In genomic region chr14:90818715-90819114, GRCh38 we compare ENCODE assay signal across 27 cellular contexts.
"Had no signal": no experiment of that assay in that cellular context is flagged by ENCODE, and none has a peak within 500 bp of the region (broad histone marks: within the 10 kb centered on the region; RNA-seq: fewer than 3 reads in every experiment).

No MANE protein-coding gene starts in this region.

- H3K27ac Mint-ChIP-seq: activated CD4-positive, alpha-beta memory T cell treated with anti-CD3 and anti-CD28 coated beads for 36 hours; activated CD4-positive, alpha-beta T cell treated with anti-CD3 and anti-CD28 coated beads for 36 hours; activated CD4-positive, alpha-beta T cell treated with anti-CD3 and anti-CD28 coated beads, Interleukin-2, amount 10 ng/mL, durations not matched to agents 24 days and 14 days; activated CD8-positive, alpha-beta memory T cell treated with anti-CD3 and anti-CD28 coated beads, Interleukin-2, amount 10 ng/mL, durations not matched to agents 7 days and 5 days; activated CD8-positive, alpha-beta T cell treated with anti-CD3 and anti-CD28 coated beads, Interleukin-2, amount 10 ng/mL, durations not matched to agents 7 days and 5 days; activated naive CD4-positive, alpha-beta T cell treated with anti-CD3 and anti-CD28 coated beads, Interleukin-2, amount 10 ng/mL, durations not matched to agents 7 days and 5 days; activated naive CD4-positive, alpha-beta T cell treated with anti-CD3 and anti-CD28 coated beads, Interleukin-2, amount 50 U/mL, for 72 hours; activated naive CD8-positive, alpha-beta T cell treated with anti-CD3 and anti-CD28 coated beads, Interleukin-2, amount 10 ng/mL, durations not matched to agents 7 days and 5 days; dendritic cell treated with granulocyte-macrophage colony-stimulating factor and Interleukin-4, amounts not matched to agents 40 ng/mL and 50 ng/mL, for 4 days; endodermal cell had no signal

- H3K4me3 Mint-ChIP-seq: activated CD4-positive, alpha-beta memory T cell treated with anti-CD3 and anti-CD28 coated beads for 36 hours; activated CD4-positive, alpha-beta T cell treated with anti-CD3 and anti-CD28 coated beads for 36 hours; activated CD4-positive, alpha-beta T cell treated with anti-CD3 and anti-CD28 coated beads, Interleukin-2, amount 10 ng/mL, durations not matched to agents 24 days and 14 days; activated CD8-positive, alpha-beta memory T cell treated with anti-CD3 and anti-CD28 coated beads, Interleukin-2, amount 10 ng/mL, durations not matched to agents 7 days and 5 days; activated CD8-positive, alpha-beta T cell treated with anti-CD3 and anti-CD28 coated beads, Interleukin-2, amount 10 ng/mL, durations not matched to agents 7 days and 5 days; activated naive CD4-positive, alpha-beta T cell treated with anti-CD3 and anti-CD28 coated beads, Interleukin-2, amount 10 ng/mL, durations not matched to agents 7 days and 5 days; activated naive CD8-positive, alpha-beta T cell treated with anti-CD3 and anti-CD28 coated beads, Interleukin-2, amount 10 ng/mL, durations not matched to agents 7 days and 5 days; dendritic cell treated with granulocyte-macrophage colony-stimulating factor and Interleukin-4, amounts not matched to agents 40 ng/mL and 50 ng/mL, for 4 days; endodermal cell had no signal

- H3K4me3 ChIP-seq: ascending aorta, breast epithelium, cardiac muscle cell, coronary artery, dorsolateral prefrontal cortex had no signal

- H3K27me3 ChIP-seq: ascending aorta, breast epithelium, cardiac muscle cell, dorsolateral prefrontal cortex had no signal

- H3K27ac ChIP-seq: ascending aorta, breast epithelium, cardiac muscle cell, coronary artery, dorsolateral prefrontal cortex had no signal

- H3K36me3 ChIP-seq: ascending aorta, breast epithelium, cardiac muscle cell had no signal

- H3K36me3 Mint-ChIP-seq: activated CD4-positive, alpha-beta memory T cell treated with anti-CD3 and anti-CD28 coated beads for 36 hours; activated naive CD4-positive, alpha-beta T cell treated with anti-CD3 and anti-CD28 coated beads, Interleukin-2, amount 10 ng/mL, durations not matched to agents 7 days and 5 days; activated naive CD8-positive, alpha-beta T cell treated with anti-CD3 and anti-CD28 coated beads, Interleukin-2, amount 10 ng/mL, durations not matched to agents 7 days and 5 days had no signal

- DNase-seq: activated CD4-positive, alpha-beta memory T cell treated with anti-CD3 and anti-CD28 coated beads for 36 hours; activated CD4-positive, alpha-beta T cell treated with anti-CD3 and anti-CD28 coated beads for 36 hours; activated CD4-positive, alpha-beta T cell treated with anti-CD3 and anti-CD28 coated beads, Interleukin-2, amount 10 ng/mL, durations not matched to agents 24 days and 14 days; activated CD4-positive, CD25-positive, alpha-beta regulatory T cell; activated CD4-positive, CD25-positive, alpha-beta regulatory T cell treated with anti-CD3 and anti-CD28 coated beads, Interleukin-2, amount 50 U/mL, for 72 hours; activated CD8-positive, alpha-beta memory T cell treated with anti-CD3 and anti-CD28 coated beads, Interleukin-2, amount 10 ng/mL, durations not matched to agents 7 days and 5 days; activated CD8-positive, alpha-beta memory T cell treated with anti-CD3 and anti-CD28 coated beads, Interleukin-2, amount 50 U/mL, for 4 hours; activated CD8-positive, alpha-beta T cell treated with anti-CD3 and anti-CD28 coated beads, Interleukin-2, amount 10 ng/mL, durations not matched to agents 7 days and 5 days; activated gamma-delta T cell; activated naive CD4-positive, alpha-beta T cell; activated naive CD4-positive, alpha-beta T cell treated with anti-CD3 and anti-CD28 coated beads, Interleukin-2, amount 10 ng/mL, durations not matched to agents 7 days and 5 days; activated naive CD8-positive, alpha-beta T cell treated with anti-CD3 and anti-CD28 coated beads, Interleukin-2, amount 10 ng/mL, durations not matched to agents 7 days and 5 days; activated T-cell treated with anti-CD3 and anti-CD28 coated beads, Interleukin-2, amount 50 U/mL, for 1 hour; activated T-cell treated with anti-CD3 and anti-CD28 coated beads, Interleukin-2, amount 50 U/mL, for 48 hours; central memory CD4-positive, alpha-beta T cell; cerebellar nuclear complex; dorsolateral prefrontal cortex; effector memory CD4-positive, alpha-beta T cell; endodermal cell; foreskin fibroblast; T-helper 2 cell had no signal
